In genomic region chr16:12801511-12802042, GRCh38 we compare ENCODE assay signal across 8 cellular contexts. TPM values are rescaled to one million over a fixed set of nuclear protein-coding genes. Genes with fewer than 3 reads are reported as not detected.
DNase-seq lines count a peak whose midpoint lies in the region; ATAC-seq and TF ChIP-seq lines count a peak whose summit lies in the region.

No MANE protein-coding gene starts in this region.

- H3K4me2 ChIP-seq in PC-9: peak overlapping the region; percentile 94

- H3F3A ChIP-seq in PC-9 (ENCODE audit: insufficient read depth, low read depth): peaks cover 29% of the 10 kb centered on the region

- no peaks in the 10 kb centered on the region for H3K9me3 Mint-ChIP-seq in activated T-cell treated with anti-CD3 and anti-CD28 coated beads, Interleukin-2, amount 50 U/mL, for 4 hours
- H3K9me3 Mint-ChIP-seq in progenitor cell of endocrine pancreas (ENCODE audit: low read depth): peaks cover 3% of the 10 kb centered on the region

- H3K4me1 Mint-ChIP-seq in activated T-cell treated with anti-CD3 and anti-CD28 coated beads, Interleukin-2, amount 50 U/mL, for 4 hours (ENCODE audit: low read depth): peaks cover 21% of the 10 kb centered on the region
- H3K4me1 Mint-ChIP-seq in progenitor cell of endocrine pancreas (ENCODE audit: low read depth): peaks cover 15% of the 10 kb centered on the region

- peaks cover 3% of the 10 kb centered on the region; the same call in 1 of the 2 replicates for H3K36me3 ChIP-seq in PC-9 (ENCODE audit: low read depth)

- DNase-seq in activated T-cell treated with anti-CD3 and anti-CD28 coated beads, Interleukin-2, amount 50 U/mL, for 4 hours: no peak
- no peak for DNase-seq in activated T-cell treated with anti-CD3 and anti-CD28 coated beads, Interleukin-2, amount 50 U/mL, for 1 hour
- DNase-seq in PC-9 (peak; percentile 73 to 98), dermis microvascular lymphatic vessel endothelial cell (ENCODE audit: low read depth in 2 of 2) (peak; percentile 53 to 88), progenitor cell of endocrine pancreas (ENCODE audit: low spot score, unreplicated experiment) (no peak), NCI-H82 (lab: John Stamatoyannopoulos, UW) (no peak)

- TF ChIP-seq CTCF in PC-9 (conservative IDR thresholded peaks at IDR 0.05) (no peak), progenitor cell of endocrine pancreas (IDR thresholded peaks at IDR 0.05; ENCODE audit: unreplicated experiment) (no peak)

- peak overlapping the region; percentile 97 for H3K4me3 ChIP-seq in PC-9

- H2AFZ ChIP-seq in PC-9: no peak overlapping the region

- no peaks in the 10 kb centered on the region for H3K9me2 ChIP-seq in PC-9 (ENCODE audit: insufficient read depth)

- H3K27me3 Mint-ChIP-seq in activated T-cell treated with anti-CD3 and anti-CD28 coated beads, Interleukin-2, amount 50 U/mL, for 4 hours (ENCODE audit: low read depth): no peaks in the 10 kb centered on the region
- H3K27me3 Mint-ChIP-seq in progenitor cell of endocrine pancreas: no peaks in the 10 kb centered on the region

- H3K27ac ChIP-seq in PC-9: peak overlapping the region; percentile 99

- H3K4me1 ChIP-seq in PC-9 (replicated peaks; ENCODE audit: insufficient read depth): peaks cover 43% of the 10 kb centered on the region

- CTCF ChIA-PET in PC-9 (lab: Charles Lee): no interaction called here

- H3K27ac Mint-ChIP-seq in progenitor cell of endocrine pancreas: peak overlapping the region; percentile 81

- no peak for ATAC-seq in activated T-cell treated with anti-CD3 and anti-CD28 coated beads, Interleukin-2, amount 50 U/mL, for 4 hours
- ATAC-seq in GM18517 (IDR thresholded peaks at IDR 0.05; ENCODE audit: unreplicated experiment) (no peak), GM18861 (IDR thresholded peaks at IDR 0.05; ENCODE audit: unreplicated experiment) (no peak)

- H3K36me3 Mint-ChIP-seq in activated T-cell treated with anti-CD3 and anti-CD28 coated beads, Interleukin-2, amount 50 U/mL, for 4 hours (ENCODE audit: insufficient read depth): no peaks in the 10 kb centered on the region
- H3K36me3 Mint-ChIP-seq in progenitor cell of endocrine pancreas (ENCODE audit: insufficient read depth): peaks cover 1% of the 10 kb centered on the region

- H3K27me3 ChIP-seq in PC-9 (ENCODE audit: insufficient read depth, low read depth): no peaks in the 10 kb centered on the region

- intact Hi-C loops in PC-9 (cut with micrococcal nuclease; ENCODE audit: unreplicated experiment): loop anchor here (1.0 to 5.0 kb wide), 9 partner anchors 33 to 651 kb away; no protein-coding TSS in a partner anchor

- H3K9me3 ChIP-seq in PC-9 (ENCODE audit: insufficient read depth, low read depth): no peaks in the 10 kb centered on the region

- H3K79me2 ChIP-seq in PC-9 (ENCODE audit: low read depth): peaks cover 64% of the 10 kb centered on the region

- peak overlapping the region; percentile 92 for H3K4me3 Mint-ChIP-seq in activated T-cell treated with anti-CD3 and anti-CD28 coated beads, Interleukin-2, amount 50 U/mL, for 4 hours
- H3K4me3 Mint-ChIP-seq in progenitor cell of endocrine pancreas (ENCODE audit: low read depth): peak overlapping the region; percentile 94

- no peaks in the 10 kb centered on the region for H4K20me1 ChIP-seq in PC-9 (ENCODE audit: insufficient read depth)

- POLR2A ChIA-PET in PC-9 (lab: Charles Lee; ENCODE audit: unreplicated experiment): interaction anchor here (0.6 to 1.2 kb wide), 4 partner anchors 100 to 460 kb away, joined by 3 to 27 read pairs (median 6); partner anchors contain the start of gene SHISA9

- no TSS peak for BruUV-seq in PC-9 (replicated peaks; lab: Mats Ljungman, UMichigan)

RNA-seq across cellular contexts. Expression of gene CPPED1, which starts 2.1 kb away (rescaled TPM):
- 1 to 10 TPM; 5.8 to 8.6 (median 8.2) TPM for total RNA-seq in activated T-cell treated with anti-CD3 and anti-CD28 coated beads, Interleukin-2, amount 50 U/mL, for 4 hours
- 52.8 and 66.9 TPM in 2 replicates for total RNA-seq in PC-9 (2021)
- 8.3 and 10.6 TPM in 2 replicates for total RNA-seq in dermis microvascular lymphatic vessel endothelial cell
- 11.6 and 13.2 TPM in 2 replicates for total RNA-seq in progenitor cell of endocrine pancreas

Comparison
In these comparisons a context has a peak if more than half of its experiments do, and no peak if none do; other contexts are left out.
1. DNase-seq: peak in PC-9 (2 of 2) and dermis microvascular lymphatic vessel endothelial cell (2 of 2); none in activated T-cell treated with anti-CD3 and anti-CD28 coated beads, Interleukin-2, amount 50 U/mL, for 4 hours (single experiment), activated T-cell treated with anti-CD3 and anti-CD28 coated beads, Interleukin-2, amount 50 U/mL, for 1 hour (single experiment), progenitor cell of endocrine pancreas (single experiment) and NCI-H82 (single experiment).